In the genomic region with DNA sequence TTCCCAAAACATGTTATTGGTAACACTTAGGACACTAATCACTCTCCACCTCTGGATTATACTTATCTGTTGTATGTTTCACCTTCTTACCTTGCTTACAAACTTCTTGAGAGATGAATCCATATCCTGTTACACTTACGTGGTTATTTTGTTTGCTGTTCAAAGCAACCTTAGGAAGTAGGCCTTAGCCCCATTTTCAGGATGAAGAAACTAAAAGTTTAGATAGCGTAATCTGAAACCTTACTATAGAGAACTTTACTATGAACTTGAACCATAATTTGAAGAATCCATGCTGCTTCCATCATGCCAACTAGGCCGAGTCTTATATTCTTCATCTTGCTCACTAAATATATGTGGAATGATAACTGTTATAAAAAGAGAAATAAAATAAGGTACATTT, we compare ENCODE assay signal across 17 cellular contexts. TPM values are rescaled to one million over a fixed set of nuclear protein-coding genes. Genes with fewer than 3 reads are reported as not detected.
A peak's percentile ranks its signal among the peaks of the same experiment; 100 is the strongest.
DNase-seq lines count a peak whose midpoint lies in the region; ATAC-seq and TF ChIP-seq lines count a peak whose summit lies in the region.
"Had no signal": no experiment of that assay in that cellular context is flagged by ENCODE, and none has a peak within 500 bp of the region (broad histone marks: within the 10 kb centered on the region; RNA-seq: fewer than 3 reads in every experiment).

No MANE protein-coding gene starts in this region.

- TF ChIP-seq CTCF in brain microvascular endothelial cell (IDR thresholded peaks at IDR 0.05; ENCODE audit: low read depth, low read length, missing control alignments) = no peak

- no peak overlapping the region for H3K27ac Mint-ChIP-seq in T-helper 2 cell treated with Interferon-gamma antibody and Interleukin-4, amounts not matched to agents 5 μg/mL and 100 μg/mL, for 36 hours
- H3K27ac Mint-ChIP-seq in IgD-negative memory B cell = peak overlapping the region; percentile 43 to 70 (median 64)

- H3K36me3 Mint-ChIP-seq in T-helper 2 cell treated with Interferon-gamma antibody and Interleukin-4, amounts not matched to agents 5 μg/mL and 100 μg/mL, for 36 hours (ENCODE audit: low read depth) = peaks cover 34% of the 10 kb centered on the region
- no peaks in the 10 kb centered on the region for H3K36me3 Mint-ChIP-seq in IgD-negative memory B cell

- peaks cover 33% of the 10 kb centered on the region for H3K4me1 ChIP-seq in rectal smooth muscle tissue (ENCODE audit: control insufficient read depth, insufficient read depth, low read length)

- H3K9ac ChIP-seq in rectal smooth muscle tissue (ENCODE audit: low read length) = no peak overlapping the region

- H3K27ac ChIP-seq in brain microvascular endothelial cell (peak overlapping the region; percentile 95), rectal smooth muscle tissue (ENCODE audit: low read depth, low read length) (peak overlapping the region; percentile 97)
- H3K27ac ChIP-seq: hepatocyte, SJCRH30 had no signal

- H3K27me3 Mint-ChIP-seq in T-helper 2 cell treated with Interferon-gamma antibody and Interleukin-4, amounts not matched to agents 5 μg/mL and 100 μg/mL, for 36 hours (ENCODE audit: low read depth) = no peaks in the 10 kb centered on the region
- no peaks in the 10 kb centered on the region for H3K27me3 Mint-ChIP-seq in IgD-negative memory B cell

- H3K4me3 ChIP-seq in brain microvascular endothelial cell (ENCODE audit: low read depth, low read length) (no peak overlapping the region), rectal smooth muscle tissue (ENCODE audit: low read length) (no peak overlapping the region), MG63 (no peak overlapping the region)
- H3K4me3 ChIP-seq: hepatocyte, SJCRH30 had no signal

- H3K9me3 Mint-ChIP-seq in T-helper 2 cell treated with Interferon-gamma antibody and Interleukin-4, amounts not matched to agents 5 μg/mL and 100 μg/mL, for 36 hours = no peaks in the 10 kb centered on the region
- no peaks in the 10 kb centered on the region for H3K9me3 Mint-ChIP-seq in IgD-negative memory B cell

- DNase-seq in T-helper 2 cell treated with Interferon-gamma antibody and Interleukin-4, amounts not matched to agents 5 μg/mL and 100 μg/mL, for 36 hours (ENCODE audit: low spot score) = no peak
- DNase-seq in T-helper 2 cell (no peak), brain microvascular endothelial cell (no peak), MG63 (no peak)
- DNase-seq: amygdala; Caco-2; KG1; left cardiac atrium; NCI-H1417 treated with DMSO at 0.1 percent for 48 hours; NCI-H2227 treated with DMSO at 0.1 percent for 48 hours; SJCRH30; stimulated activated CD4-positive, alpha-beta T cell treated with anti-CD3 and anti-CD28 coated beads, Interleukin-12 subunit alpha, Interleukin-12 subunit beta, amount 100 ng/mL, for 4 hours had no signal

- ATAC-seq in HG03565 (IDR thresholded peaks at IDR 0.05; ENCODE audit: unreplicated experiment) (no peak), HG02970 (IDR thresholded peaks at IDR 0.05; ENCODE audit: low FRiP score, unreplicated experiment) (no peak)
- ATAC-seq: left cardiac atrium had no signal

- H3K27me3 ChIP-seq in brain microvascular endothelial cell (replicated peaks) = no peaks in the 10 kb centered on the region
- H3K27me3 ChIP-seq in rectal smooth muscle tissue (ENCODE audit: control insufficient read depth, insufficient read depth, low read length) = no peaks in the 10 kb centered on the region
- no peaks in the 10 kb centered on the region for H3K27me3 ChIP-seq in MG63
- H3K27me3 ChIP-seq: hepatocyte, SJCRH30 had no signal

- in situ Hi-C loops in brain microvascular endothelial cell (cut with HindIII; ENCODE audit: low pct_ligation_motif_present, low sequenced_read_pairs) = no loop called here

- peak overlapping the region; percentile 49 for H3K4me3 Mint-ChIP-seq in T-helper 2 cell treated with Interferon-gamma antibody and Interleukin-4, amounts not matched to agents 5 μg/mL and 100 μg/mL, for 36 hours
- peak overlapping the region in 2 of 4 donors; percentile 70 to 81 for H3K4me3 Mint-ChIP-seq in IgD-negative memory B cell

- H3K36me3 ChIP-seq in brain microvascular endothelial cell (replicated peaks) (no peaks in the 10 kb centered on the region), rectal smooth muscle tissue (ENCODE audit: control insufficient read depth, insufficient read depth, low read length) (no peaks in the 10 kb centered on the region), MG63 (no peaks in the 10 kb centered on the region; the same call in 1 of the 2 replicates)
- H3K36me3 ChIP-seq: SJCRH30 had no signal

- H3K4me1 Mint-ChIP-seq in T-helper 2 cell treated with Interferon-gamma antibody and Interleukin-4, amounts not matched to agents 5 μg/mL and 100 μg/mL, for 36 hours (ENCODE audit: low read depth) = peaks cover 61% of the 10 kb centered on the region
- peaks cover 51 to 70% (median 59%) of the 10 kb centered on the region in 3 donors for H3K4me1 Mint-ChIP-seq in IgD-negative memory B cell

- no peaks in the 10 kb centered on the region for H3K9me3 ChIP-seq in MG63
- H3K9me3 ChIP-seq: Caco-2, SJCRH30 had no signal

RNA-seq across cellular contexts. Expression of a gene that starts 4.6 kb away (rescaled TPM):
- polyA plus RNA-seq in IgD-negative memory B cell = 150 TPM
- 39.1 and 97.0 TPM in 2 replicates for total RNA-seq in MG63 (2014; rRNA removed; shearing (Covaris generic); ENCODE audit: low replicate concordance)
